ENCODE assay signal across 13 cellular contexts in the genomic region with DNA sequence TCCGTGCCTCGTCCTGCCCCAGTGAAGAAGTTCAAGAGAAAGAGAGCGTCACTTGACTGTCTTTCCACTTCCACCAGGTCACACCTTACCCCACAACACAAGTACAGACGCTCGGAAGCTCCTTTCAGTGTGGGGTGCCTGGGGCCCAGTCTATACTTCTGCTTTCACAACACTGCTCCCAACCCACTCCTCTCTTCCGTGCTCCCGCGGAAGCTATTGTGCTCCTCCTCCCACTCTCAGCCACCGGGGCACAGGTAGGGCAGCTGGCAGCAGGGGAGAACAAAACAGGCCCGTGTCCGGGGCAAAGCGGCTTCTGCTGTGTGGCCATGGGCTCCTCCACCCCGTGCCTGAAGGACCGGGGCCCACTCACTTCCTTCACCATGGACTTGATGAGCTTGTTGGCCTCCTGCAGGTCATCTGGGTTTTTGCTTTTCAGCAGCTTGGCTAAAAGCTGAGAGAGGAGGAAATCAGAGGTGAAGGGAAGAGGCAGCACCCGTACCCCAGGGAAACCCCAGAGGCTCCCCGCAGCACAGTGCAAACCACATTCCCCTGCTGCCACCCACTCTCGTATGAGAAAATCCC. TPM values are rescaled to one million over a fixed set of nuclear protein-coding genes. Genes with fewer than 3 reads are reported as not detected.
DNase-seq lines count a peak whose midpoint lies in the region; ATAC-seq and TF ChIP-seq lines count a peak whose summit lies in the region.
"Had no signal": no experiment of that assay in that cellular context is flagged by ENCODE, and none has a peak within 500 bp of the region (broad histone marks: within the 10 kb centered on the region; RNA-seq: fewer than 3 reads in every experiment).

No MANE protein-coding gene starts in this region.

- H3K36me3 Mint-ChIP-seq in activated CD4-positive, alpha-beta T cell treated with anti-CD3 and anti-CD28 coated beads for 36 hours (ENCODE audit: low read depth): peaks cover 62% of the 10 kb centered on the region

- TF ChIP-seq POLR2A in adrenal gland (IDR thresholded peaks at IDR 0.05) (no peak), spleen (IDR thresholded peaks at IDR 0.05) (no peak)

- TF ChIP-seq CTCF in RWPE1 (conservative IDR thresholded peaks at IDR 0.05; ENCODE audit: low read depth) (no peak), adrenal gland (IDR thresholded peaks at IDR 0.05) (no peak), spleen (IDR thresholded peaks at IDR 0.05 in 8 of 11, conservative IDR thresholded peaks at IDR 0.05 in 3 of 11) (peak in 1 of 11 experiments; percentile 7), coronary artery (IDR thresholded peaks at IDR 0.05) (no peak)

- no peaks in the 10 kb centered on the region for H3K9me3 Mint-ChIP-seq in activated CD4-positive, alpha-beta T cell treated with anti-CD3 and anti-CD28 coated beads for 36 hours (ENCODE audit: low read depth)
- H3K9me3 Mint-ChIP-seq: brain had no signal

- no peaks in the 10 kb centered on the region for H3K27me3 Mint-ChIP-seq in activated CD4-positive, alpha-beta T cell treated with anti-CD3 and anti-CD28 coated beads for 36 hours
- H3K27me3 Mint-ChIP-seq: brain had no signal

- DNase-seq in activated CD4-positive, alpha-beta T cell treated with anti-CD3 and anti-CD28 coated beads for 36 hours: peak; percentile 52
- DNase-seq in activated CD4-positive, alpha-beta T cell treated with anti-CD3 and anti-CD28 coated beads for 48 hours: no peak
- DNase-seq in RWPE1 (ENCODE audit: low spot score) (no peak), adrenal gland (no peak), spleen (peak; percentile 84), Ammon's horn (ENCODE audit: low spot score) (no peak), coronary artery (ENCODE audit: low spot score) (no peak), NOMO-1 treated with DMSO at 0.1 percent for 48 hours (lab: John Stamatoyannopoulos, UW; ENCODE audit: unreplicated experiment) (no peak)
- DNase-seq: ACHN, NCI-H1694, PC-9 had no signal

- H3K4me1 ChIP-seq in adrenal gland (replicated peaks in 1 of 2) (no peaks in the 10 kb centered on the region), spleen (peaks cover 7 to 90% (median 59%) of the 10 kb centered on the region in 6 donors)

- H3K27ac ChIP-seq in RWPE1: peak overlapping the region; percentile 51
- H3K27ac ChIP-seq in adrenal gland: peak overlapping the region in 3 of 5 donors; percentile 16 to 67 (median 54)
- peak overlapping the region; percentile 46 to 89 (median 62) for H3K27ac ChIP-seq in spleen
- peak overlapping the region in 1 of 2 donors; percentile 57 for H3K27ac ChIP-seq in coronary artery
- H3K27ac ChIP-seq: PC-9, VCaP had no signal

- peaks cover 63% of the 10 kb centered on the region for H3K4me1 Mint-ChIP-seq in activated CD4-positive, alpha-beta T cell treated with anti-CD3 and anti-CD28 coated beads for 36 hours
- H3K4me1 Mint-ChIP-seq: brain had no signal

- intact Hi-C loops in activated CD4-positive, alpha-beta T cell treated with anti-CD3 and anti-CD28 coated beads for 36 hours (cut with DNase I, micrococcal nuclease): no loop called here
- intact Hi-C loops in adrenal gland (cut with DNase I) (no loop called here), spleen (cut with DNase I; ENCODE audit: low total_unique reads) (no loop called here)

- H3K27me3 ChIP-seq in adrenal gland: no peaks in the 10 kb centered on the region
- H3K27me3 ChIP-seq in spleen (replicated peaks in 1 of 7): no peaks in the 10 kb centered on the region

- no peak overlapping the region for H3K4me3 ChIP-seq in adrenal gland
- H3K4me3 ChIP-seq in spleen: peak overlapping the region in 1 of 8 donors; percentile 11
- no peak overlapping the region for H3K4me3 ChIP-seq in coronary artery
- H3K4me3 ChIP-seq: PC-9 had no signal

- no peak overlapping the region for H3K4me3 Mint-ChIP-seq in activated CD4-positive, alpha-beta T cell treated with anti-CD3 and anti-CD28 coated beads for 36 hours
- H3K4me3 Mint-ChIP-seq: brain had no signal

- POLR2A ChIA-PET in activated CD4-positive, alpha-beta T cell treated with anti-CD3 and anti-CD28 coated beads for 36 hours (lab: Charles Lee): interaction anchor here (3.4 kb wide), 1 partner anchor 18 kb away, joined by 14 read pairs; the partner anchor contains the start of genes GGA3 and MRPS7
- POLR2A ChIA-PET in RWPE1 (lab: Yijun Ruan, JAX; ENCODE audit: low non-redundant PET): no interaction called here

- CTCF ChIA-PET in activated CD4-positive, alpha-beta T cell treated with anti-CD3 and anti-CD28 coated beads for 36 hours (lab: Charles Lee): interaction anchor here (1.1 to 5.8 kb wide), 7 partner anchors 19 to 128 kb away, joined by 3 to 60 read pairs (median 6); partner anchors contain the start of genes GGA3, MIF4GD, MRPS7 and NUP85
- CTCF ChIA-PET in RWPE1 (lab: Yijun Ruan, JAX): interaction anchor here (1.0 kb wide), 1 partner anchor 16 kb away, joined by 3 read pairs; no protein-coding TSS in a partner anchor

- ATAC-seq in activated CD4-positive, alpha-beta T cell treated with anti-CD3 and anti-CD28 coated beads for 36 hours: peak; percentile 12

- H3K36me3 ChIP-seq in adrenal gland (replicated peaks in 1 of 2) (peaks cover 0 to 86% of the 10 kb centered on the region in 2 donors), spleen (peaks cover 3 to 96% (median 89%) of the 10 kb centered on the region in 6 donors)

- H3K9me3 ChIP-seq in adrenal gland (replicated peaks in 1 of 3): no peaks in the 10 kb centered on the region
- no peaks in the 10 kb centered on the region for H3K9me3 ChIP-seq in spleen

- peak overlapping the region; percentile 69 for H3K27ac Mint-ChIP-seq in activated CD4-positive, alpha-beta T cell treated with anti-CD3 and anti-CD28 coated beads for 36 hours
- H3K27ac Mint-ChIP-seq: brain had no signal

- 78 to 85% (median 81%) methylated on average over 14 to 17 of the region's 17 CpGs for WGBS in adrenal gland, 4 donors
- 65 to 88% (median 70%) methylated on average over 17 of the region's 17 CpGs for WGBS in spleen, 5 donors

RNA-seq across cellular contexts. Expression of gene GGA3, which starts 18.9 kb away (rescaled TPM):
- total RNA-seq in activated CD4-positive, alpha-beta T cell treated with anti-CD3 and anti-CD28 coated beads for 36 hours: 10 to 100 TPM; 72.9 to 76.7 TPM
- total RNA-seq in adrenal gland (10 to 100 TPM in 7 of 8 donors, 1 to 10 TPM in 1; 8.0 to 36.9 (median 24.6) TPM), spleen (10 to 100 TPM; 38.0 to 73.7 (median 65.2) TPM)
- polyA plus RNA-seq in adrenal gland (10 to 100 TPM; 23.2 to 51.5 (median 24.1) TPM), spleen (10 to 100 TPM; 14.1 to 37.9 (median 26.9) TPM)

RNA-seq across cellular contexts. Expression of gene MRPS7, which starts 19.1 kb away (rescaled TPM):
- total RNA-seq in activated CD4-positive, alpha-beta T cell treated with anti-CD3 and anti-CD28 coated beads for 36 hours: 10 to 100 TPM; 51.4 to 63.8 TPM
- total RNA-seq in adrenal gland (10 to 100 TPM; 47.7 to 91.4 (median 69.6) TPM), spleen (10 to 100 TPM; 32.2 to 38.4 (median 35.1) TPM)
- polyA plus RNA-seq in adrenal gland (100 to 1,000 TPM in 1 of 3 donors, 10 to 100 TPM in 2; 52.5 to 112 (median 87.7) TPM), spleen (10 to 100 TPM; 39.1 to 62.7 (median 47.2) TPM)

RNA-seq across cellular contexts. Expression of gene MIF4GD, which starts 28.5 kb away (rescaled TPM):
- total RNA-seq in activated CD4-positive, alpha-beta T cell treated with anti-CD3 and anti-CD28 coated beads for 36 hours: 10 to 100 TPM; 39.0 to 39.1 TPM
- total RNA-seq in adrenal gland (10 to 100 TPM; 18.1 to 53.0 (median 29.4) TPM), spleen (10 to 100 TPM; 27.1 to 47.3 (median 38.0) TPM)
- polyA plus RNA-seq in adrenal gland (10 to 100 TPM; 10.7 to 15.1 (median 14.8) TPM), spleen (10 to 100 TPM; 28.2 to 38.0 (median 34.3) TPM)

RNA-seq across cellular contexts. Expression of gene NUP85, which starts 37.1 kb away (rescaled TPM):
- 100 to 1,000 TPM; 130 to 160 TPM for total RNA-seq in activated CD4-positive, alpha-beta T cell treated with anti-CD3 and anti-CD28 coated beads for 36 hours
- total RNA-seq in adrenal gland (10 to 100 TPM; 18.7 to 53.8 (median 33.5) TPM), spleen (10 to 100 TPM; 35.5 to 83.8 (median 66.1) TPM)
- polyA plus RNA-seq in adrenal gland (10 to 100 TPM; 24.1 to 51.5 (median 40.0) TPM), spleen (10 to 100 TPM; 45.8 to 79.8 (median 61.8) TPM)

RNA-seq across cellular contexts. Expression of gene SLC25A19, which starts 46.7 kb away (rescaled TPM):
- 10 to 100 TPM; 67.8 to 79.7 TPM for total RNA-seq in activated CD4-positive, alpha-beta T cell treated with anti-CD3 and anti-CD28 coated beads for 36 hours
- total RNA-seq in adrenal gland (10 to 100 TPM; 15.8 to 63.9 (median 25.3) TPM), spleen (10 to 100 TPM; 12.4 to 32.5 (median 19.1) TPM)
- polyA plus RNA-seq in adrenal gland (10 to 100 TPM; 23.6 to 38.4 (median 32.7) TPM), spleen (10 to 100 TPM; 18.5 to 21.2 (median 19.2) TPM)

Comparison
In these comparisons a context has a peak if more than half of its experiments do, and no peak if none do; other contexts are left out.
1. DNase-seq: peak in activated CD4-positive, alpha-beta T cell treated with anti-CD3 and anti-CD28 coated beads for 36 hours (single experiment) and spleen (single experiment); none in activated CD4-positive, alpha-beta T cell treated with anti-CD3 and anti-CD28 coated beads for 48 hours (single experiment), RWPE1 (single experiment), adrenal gland (0 of 7), Ammon's horn (single experiment), coronary artery (single experiment) and NOMO-1 treated with DMSO at 0.1 percent for 48 hours (single experiment).